In genomic region chr3:30319713-30320112, GRCh38 we compare ENCODE assay signal across 8 cellular contexts.
DNase-seq lines count a peak whose midpoint lies in the region; ATAC-seq, FAIRE-seq and TF ChIP-seq lines count a peak whose summit lies in the region.

No MANE protein-coding gene starts in this region.

- no peak overlapping the region for H4K91ac ChIP-seq in H1 (replicated peaks; ENCODE audit: insufficient read length, low read length)

- no peak overlapping the region for H4K5ac ChIP-seq in H1 (ENCODE audit: insufficient read length, low read depth, low read length)

- peak; percentile 71 for FAIRE-seq in H1 (lab: Jason Lieb, UNC)

- POLR2A ChIA-PET in CD8-positive, alpha-beta T cell (lab: Charles Lee): interaction anchor here (0.6 to 2.1 kb wide), 6 partner anchors 11 to 374 kb away, joined by 3 to 8 read pairs (median 3); no protein-coding TSS in a partner anchor
- POLR2A ChIA-PET in H1 (lab: Charles Lee; ENCODE audit: partially characterized antibody): no interaction called here
- POLR2A ChIA-PET in naive thymus-derived CD8-positive, alpha-beta T cell (lab: Charles Lee): interaction anchor here (0.5 to 2.9 kb wide), 8 partner anchors 11 to 345 kb away, joined by 3 to 15 read pairs (median 4); partner anchors contain the start of gene TGFBR2

- peak; percentile 61 for TF ChIP-seq CTCF in CD8-positive, alpha-beta T cell (IDR thresholded peaks at IDR 0.05)
- TF ChIP-seq CTCF in WI38 (IDR thresholded peaks at IDR 0.05; ENCODE audit: low read depth, low read length) (peak; percentile 32), H1 (IDR thresholded peaks at IDR 0.05; ENCODE audit: control extremely low read depth in 1 of 3, insufficient read depth in 1 of 3, low read depth in 1 of 3, low read length in 3 of 3) (peak in 2 of 3 experiments; percentile 59 to 74; a peak in 3 of 4 replicates)

- no peak overlapping the region for H3K18ac ChIP-seq in H1 (ENCODE audit: extremely low read depth, low read length)

- H2BK20ac ChIP-seq in H1 (ENCODE audit: low read length): no peak overlapping the region

- no peak overlapping the region for H2AK5ac ChIP-seq in H1 (ENCODE audit: low read depth, low read length)

- H3K23ac ChIP-seq in H1 (ENCODE audit: insufficient read length): no peak overlapping the region

- no peak overlapping the region for H2AFZ ChIP-seq in H1 (ENCODE audit: low read length)

- H3K4me3 Mint-ChIP-seq in CD8-positive, alpha-beta T cell: no peak overlapping the region
- peak overlapping the region in 3 of 10 donors; percentile 0 to 29 (median 2) for H3K4me3 Mint-ChIP-seq in naive thymus-derived CD8-positive, alpha-beta T cell

- no peak overlapping the region for H3K4me3 ChIP-seq in CD8-positive, alpha-beta T cell (ENCODE audit: low read depth, low read length)
- H3K4me3 ChIP-seq in WI38 (ENCODE audit: low read depth, low read length) (no peak overlapping the region), H1 (ENCODE audit: extremely low read depth in 1 of 4, insufficient read depth in 2 of 4, low read depth in 3 of 4, low read length in 4 of 4) (no peak overlapping the region)

- H3K9me3 ChIP-seq in CD8-positive, alpha-beta T cell (ENCODE audit: low read length): no peaks in the 10 kb centered on the region
- H3K9me3 ChIP-seq in H1 (ENCODE audit: insufficient read depth in 2 of 2, low read depth in 1 of 2, low read length in 1 of 2): peaks cover 0 to 4% of the 10 kb centered on the region in 2 experiments; a peak in 1 of 4 replicates

- peaks cover 18% of the 10 kb centered on the region for H3K4me1 Mint-ChIP-seq in CD8-positive, alpha-beta T cell (ENCODE audit: low read depth)
- peaks cover 11 to 33% (median 26%) of the 10 kb centered on the region in 4 donors for H3K4me1 Mint-ChIP-seq in naive thymus-derived CD8-positive, alpha-beta T cell

- no peaks in the 10 kb centered on the region for H3K79me2 ChIP-seq in H1 (ENCODE audit: control insufficient read depth in 1 of 2, insufficient read depth in 2 of 2, low read length in 2 of 2)

- no peak overlapping the region for H2BK15ac ChIP-seq in H1 (ENCODE audit: low read length)

- H3K27me3 Mint-ChIP-seq in CD8-positive, alpha-beta T cell (ENCODE audit: low read depth): no peaks in the 10 kb centered on the region
- no peaks in the 10 kb centered on the region for H3K27me3 Mint-ChIP-seq in naive thymus-derived CD8-positive, alpha-beta T cell

- H3K27ac Mint-ChIP-seq in CD8-positive, alpha-beta T cell: peak overlapping the region; percentile 37
- peak overlapping the region in 8 of 10 donors; percentile 0 to 84 (median 39) for H3K27ac Mint-ChIP-seq in naive thymus-derived CD8-positive, alpha-beta T cell

- intact Hi-C loops in CD8-positive, alpha-beta T cell (cut with DNase I, micrococcal nuclease): loop anchor here (1.0 to 5.0 kb wide), 4 partner anchors 158 to 374 kb away; no protein-coding TSS in a partner anchor

- peak in 6 of 7 experiments; percentile 4 to 55 (median 34) for DNase-seq in CD8-positive, alpha-beta T cell
- DNase-seq in Kasumi-1 (lab: John Stamatoyannopoulos, UW) (peak; percentile 64 to 70), H1 (ENCODE audit: low read depth in 1 of 2, low spot score in 2 of 2) (peak; percentile 7 to 43), GOT3 (lab: John Stamatoyannopoulos, UW) (no peak), middle frontal gyrus (ENCODE audit: extremely low spot score, low spot score) (no peak)
- DNase-seq in naive thymus-derived CD8-positive, alpha-beta T cell: peak in 9 of 10 donors; percentile 7 to 75 (median 50)

- no peaks in the 10 kb centered on the region for H3K23me2 ChIP-seq in H1 (ENCODE audit: low read depth, low read length)

- no peak for TF ChIP-seq EP300 in H1 (IDR thresholded peaks at IDR 0.05; ENCODE audit: borderline replicate concordance in 1 of 2, low read depth in 2 of 2, low read length in 2 of 2)

- no peaks in the 10 kb centered on the region for H3K79me1 ChIP-seq in H1 (ENCODE audit: low read depth, low read length)

- no peak for TF ChIP-seq POLR2A in H1 (IDR thresholded peaks at IDR 0.05; ENCODE audit: control extremely low read depth in 1 of 2, low read depth in 2 of 2, low read length in 2 of 2)

- H3K36me3 ChIP-seq in CD8-positive, alpha-beta T cell (ENCODE audit: insufficient read depth, low read length): no peaks in the 10 kb centered on the region
- no peaks in the 10 kb centered on the region; a peak in 1 of 8 replicates for H3K36me3 ChIP-seq in H1 (ENCODE audit: control insufficient read depth in 2 of 4, insufficient read depth in 4 of 4, low read length in 3 of 4)

- H3K27me3 ChIP-seq in CD8-positive, alpha-beta T cell (ENCODE audit: insufficient read depth, low read length): no peaks in the 10 kb centered on the region
- no peaks in the 10 kb centered on the region for H3K27me3 ChIP-seq in H1 (replicated peaks in 1 of 4; ENCODE audit: control insufficient read depth in 3 of 4, extremely low read depth in 1 of 4, insufficient read depth in 3 of 4, low read length in 3 of 4)

- H2BK120ac ChIP-seq in H1 (replicated peaks; ENCODE audit: low read depth, low read length): no peak overlapping the region

- H3K4me1 ChIP-seq in CD8-positive, alpha-beta T cell (ENCODE audit: insufficient read depth, low read length): peaks cover 9% of the 10 kb centered on the region
- peaks cover 0 to 5% (median 0%) of the 10 kb centered on the region in 4 experiments; a peak in 1 of 7 replicates for H3K4me1 ChIP-seq in H1 (replicated peaks in 1 of 4; ENCODE audit: control insufficient read depth in 3 of 4, insufficient read depth in 4 of 4, low read length in 3 of 4)

- H3K36me3 Mint-ChIP-seq in CD8-positive, alpha-beta T cell: no peaks in the 10 kb centered on the region
- H3K36me3 Mint-ChIP-seq in naive thymus-derived CD8-positive, alpha-beta T cell: peaks cover 0 to 19% (median 0%) of the 10 kb centered on the region in 3 donors

- peak; percentile 68 to 78 for TF ChIP-seq RAD21 in H1 (IDR thresholded peaks at IDR 0.05 in 1 of 2, conservative IDR thresholded peaks at IDR 0.05 in 1 of 2; ENCODE audit: low read depth in 2 of 2, low read length in 2 of 2)

- H3K14ac ChIP-seq in H1 (ENCODE audit: insufficient read length): no peak overlapping the region

- peaks cover 3% of the 10 kb centered on the region for H3K9me3 Mint-ChIP-seq in CD8-positive, alpha-beta T cell
- peaks cover 0 to 10% (median 2%) of the 10 kb centered on the region in 9 donors for H3K9me3 Mint-ChIP-seq in naive thymus-derived CD8-positive, alpha-beta T cell

- no peaks in the 10 kb centered on the region for H4K20me1 ChIP-seq in H1 (replicated peaks in 1 of 2; ENCODE audit: control insufficient read depth in 1 of 2, insufficient read depth in 2 of 2, low read length in 2 of 2)

- no peak overlapping the region for H3K4ac ChIP-seq in H1 (replicated peaks; ENCODE audit: insufficient read length, low read depth, low read length)

- no peak overlapping the region for H4K8ac ChIP-seq in H1 (ENCODE audit: extremely low read depth, insufficient read depth, low read length)

- no peak overlapping the region for H3K27ac ChIP-seq in CD8-positive, alpha-beta T cell (ENCODE audit: low read depth, low read length)
- H3K27ac ChIP-seq in H1 (ENCODE audit: low read depth, low read length): no peak overlapping the region

- CTCF ChIA-PET in CD8-positive, alpha-beta T cell (lab: Charles Lee): interaction anchor here (0.6 to 2.9 kb wide), 32 partner anchors 8 to 432 kb away, joined by 3 to 22 read pairs (median 4); partner anchors contain the start of gene TGFBR2
- CTCF ChIA-PET in H1 (lab: Charles Lee; ENCODE audit: partially characterized antibody): interaction anchor here (0.6 to 2.2 kb wide), 35 partner anchors 8 to 1263 kb away, joined by 3 to 13 read pairs (median 4); no protein-coding TSS in a partner anchor

- no peak overlapping the region for H3K4me2 ChIP-seq in H1 (ENCODE audit: insufficient read depth in 1 of 2, low read depth in 2 of 2, low read length in 2 of 2)

- H3K56ac ChIP-seq in H1 (replicated peaks; ENCODE audit: insufficient read length, low read depth, low read length): no peak overlapping the region

- H2BK5ac ChIP-seq in H1 (ENCODE audit: low read depth, low read length): no peak overlapping the region

- peak; percentile 98 for ATAC-seq in CD8-positive, alpha-beta T cell
- ATAC-seq in GM19397 (IDR thresholded peaks at IDR 0.05; ENCODE audit: unreplicated experiment): peak; percentile 68
- ATAC-seq in naive thymus-derived CD8-positive, alpha-beta T cell: peak; percentile 98

- H3K9ac ChIP-seq in H1 (replicated peaks in 1 of 4; ENCODE audit: extremely low read depth in 1 of 4, low read depth in 3 of 4, low read length in 3 of 4): no peak overlapping the region

- H2BK12ac ChIP-seq in H1 (ENCODE audit: low read depth, low read length): no peak overlapping the region

TF ChIP-seq in H1, 55 proteins besides CTCF, POLR2A, EP300 and RAD21:
- TF ChIP-seq TEAD4 (IDR thresholded peaks at IDR 0.05; ENCODE audit: low read depth, low read length) (0 out of 2 replicates have a peak, but pooled peaks have one; percentile 40), GABPA (IDR thresholded peaks at IDR 0.05; ENCODE audit: borderline replicate concordance, insufficient read depth, low read length) (no peak)

Comparison
In these comparisons a context has a peak if more than half of its experiments do, and no peak if none do; other contexts are left out.
1. DNase-seq: peak in CD8-positive, alpha-beta T cell (6 of 7), Kasumi-1 (2 of 2), H1 (2 of 2) and naive thymus-derived CD8-positive, alpha-beta T cell (9 of 10); none in GOT3 (single experiment) and middle frontal gyrus (single experiment).
2. Peak in every context shown above with its lines, with median percentiles within 50 percentile points of each other: ATAC-seq and CTCF ChIP-seq.